Comparison of ENCODE assay signal across 27 cellular contexts in the genomic region with DNA sequence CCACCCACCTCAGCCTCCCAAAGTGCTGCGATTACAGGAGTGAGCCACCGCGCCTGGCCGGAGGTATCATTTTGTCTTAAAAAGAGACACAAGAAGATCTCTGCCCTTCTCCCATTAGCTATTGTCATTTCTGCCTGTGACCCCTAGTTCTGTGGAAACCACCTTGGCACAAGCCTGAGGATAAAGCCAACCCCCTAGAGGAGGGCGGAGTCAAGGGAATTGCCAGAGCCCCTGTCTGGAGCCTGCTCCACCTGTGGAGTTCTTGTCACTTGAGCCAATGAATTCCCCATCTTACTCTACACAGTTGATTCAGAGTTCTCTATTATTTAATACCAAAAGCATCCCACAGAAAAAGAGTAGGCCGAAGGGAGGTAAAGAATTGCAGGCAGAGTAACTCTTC. TPM values are rescaled to one million over a fixed set of nuclear protein-coding genes. Genes with fewer than 3 reads are reported as not detected.
"Had no signal": no experiment of that assay in that cellular context is flagged by ENCODE, and none has a peak within 500 bp of the region (broad histone marks: within the 10 kb centered on the region; RNA-seq: fewer than 3 reads in every experiment).

No MANE protein-coding gene starts in this region.

- H3K4me3 ChIP-seq: esophagus muscularis mucosa, gastrocnemius medialis, heart right ventricle, left ventricle myocardium inferior, lower lobe of right lung, neural progenitor cell, ovary, right atrium auricular region, sigmoid colon, skin epidermis, testis, tibial nerve, upper lobe of right lung, vagina had no signal

- H3K36me3 ChIP-seq: esophagus muscularis mucosa, gastrocnemius medialis, heart right ventricle, left ventricle myocardium inferior, lower lobe of right lung, neural progenitor cell, ovary, right atrium auricular region, sigmoid colon, tibial nerve, upper lobe of right lung, vagina had no signal

- H3K36me3 Mint-ChIP-seq: memory B cell; mesothelial cell of epicardium; natural killer cell treated with Interleukin-12 subunit alpha and Interleukin-12 subunit beta and Interleukin-15 and Interleukin-18, amount 100 ng/mL, for 72 hours; neural progenitor cell; stimulated activated naive B cell treated with anti-CD40 and anti-IgM and Interleukin-4, amounts not matched to agents 10 μg/mL and 1 μg/mL and 100 μg/mL, for 72 hours had no signal

- H3K9me3 Mint-ChIP-seq: memory B cell; mesothelial cell of epicardium; natural killer cell treated with Interleukin-12 subunit alpha and Interleukin-12 subunit beta and Interleukin-15 and Interleukin-18, amount 100 ng/mL, for 72 hours; neural progenitor cell; stimulated activated naive CD8-positive, alpha-beta T cell treated with anti-CD3 and anti-CD28 coated beads, Interleukin-15, amount 100 ng/mL, for 72 hours had no signal

- H3K9me3 ChIP-seq: esophagus muscularis mucosa, gastrocnemius medialis, heart right ventricle, left ventricle myocardium inferior, lower lobe of right lung, ovary, right atrium auricular region, sigmoid colon, testis, tibial nerve, upper lobe of right lung, vagina had no signal

- H3K27me3 Mint-ChIP-seq: natural killer cell treated with Interleukin-12 subunit alpha and Interleukin-12 subunit beta and Interleukin-15 and Interleukin-18, amount 100 ng/mL, for 72 hours; stimulated activated naive CD8-positive, alpha-beta T cell treated with anti-CD3 and anti-CD28 coated beads, Interleukin-15, amount 100 ng/mL, for 72 hours had no signal

- H3K27ac Mint-ChIP-seq: memory B cell; mesothelial cell of epicardium; natural killer cell treated with Interleukin-12 subunit alpha and Interleukin-12 subunit beta and Interleukin-15 and Interleukin-18, amount 100 ng/mL, for 72 hours; neural progenitor cell; stimulated activated naive B cell treated with anti-CD40 and anti-IgM and Interleukin-4, amounts not matched to agents 10 μg/mL and 1 μg/mL and 100 μg/mL, for 72 hours; stimulated activated naive CD8-positive, alpha-beta T cell treated with anti-CD3 and anti-CD28 coated beads, Interleukin-15, amount 100 ng/mL, for 72 hours had no signal

- H3K9ac ChIP-seq: neural progenitor cell had no signal

- H3K4me1 ChIP-seq: neural progenitor cell, tibial nerve, vagina had no signal

- H3K27me3 ChIP-seq: esophagus muscularis mucosa, gastrocnemius medialis, heart right ventricle, neural progenitor cell, ovary, right atrium auricular region, sigmoid colon, testis, tibial nerve, upper lobe of right lung, vagina had no signal

- DNase-seq: effector memory CD4-positive, alpha-beta T cell; gastrocnemius medialis; heart right ventricle; hypothalamus; left ventricle myocardium inferior; lower lobe of right lung; nucleus accumbens; ovary; sigmoid colon; stimulated activated CD4-positive, alpha-beta T cell treated with anti-CD3 and anti-CD28 coated beads, Interleukin-2, amount 100 ng/mL, for 24 hours; stimulated activated CD4-positive, alpha-beta T cell treated with anti-CD3 and anti-CD28 coated beads, Interleukin-4, amount 100 ng/mL, for 4 hours; stimulated activated naive B cell treated with anti-CD40 and anti-IgM and Interleukin-4, amounts not matched to agents 10 μg/mL and 1 μg/mL and 100 μg/mL, for 72 hours; stimulated activated naive CD8-positive, alpha-beta T cell treated with anti-CD3 and anti-CD28 coated beads, Interleukin-15, amount 100 ng/mL, for 72 hours; testis; upper lobe of right lung had no signal

- H3K4me1 Mint-ChIP-seq: mesothelial cell of epicardium had no signal

- ATAC-seq: gastrocnemius medialis; heart right ventricle; lower lobe of right lung; natural killer cell treated with Interleukin-12 subunit alpha and Interleukin-12 subunit beta and Interleukin-15 and Interleukin-18, amount 100 ng/mL, for 72 hours; stimulated activated naive B cell treated with anti-CD40 and anti-IgM and Interleukin-4, amounts not matched to agents 10 μg/mL and 1 μg/mL and 100 μg/mL, for 72 hours; stimulated activated naive CD8-positive, alpha-beta T cell treated with anti-CD3 and anti-CD28 coated beads, Interleukin-15, amount 100 ng/mL, for 72 hours; upper lobe of right lung had no signal

- H3K27ac ChIP-seq: epithelial cell of prostate, esophagus muscularis mucosa, gastrocnemius medialis, heart right ventricle, left ventricle myocardium inferior, lower lobe of right lung, neural progenitor cell, ovary, right atrium auricular region, sigmoid colon, skin epidermis, testis, tibial nerve, upper lobe of right lung, vagina had no signal

- H3K4me3 Mint-ChIP-seq: memory B cell; mesothelial cell of epicardium; natural killer cell treated with Interleukin-12 subunit alpha and Interleukin-12 subunit beta and Interleukin-15 and Interleukin-18, amount 100 ng/mL, for 72 hours; neural progenitor cell; stimulated activated naive B cell treated with anti-CD40 and anti-IgM and Interleukin-4, amounts not matched to agents 10 μg/mL and 1 μg/mL and 100 μg/mL, for 72 hours; stimulated activated naive CD8-positive, alpha-beta T cell treated with anti-CD3 and anti-CD28 coated beads, Interleukin-15, amount 100 ng/mL, for 72 hours had no signal

RNA-seq across cellular contexts. Expression of gene KLHL6, which starts 34.9 kb away (rescaled TPM):
- total RNA-seq: fibroblast of villous mesenchyme, myocyte had no signal
